In genomic region chr1:46595127-46595526, GRCh38 we compare ENCODE assay signal across 13 cellular contexts. TPM values are rescaled to one million over a fixed set of nuclear protein-coding genes. Genes with fewer than 3 reads are reported as not detected.
DNase-seq lines count a peak whose midpoint lies in the region; ATAC-seq and TF ChIP-seq lines count a peak whose summit lies in the region.
"Had no signal": no experiment of that assay in that cellular context is flagged by ENCODE, and none has a peak within 500 bp of the region (broad histone marks: within the 10 kb centered on the region; RNA-seq: fewer than 3 reads in every experiment).

No MANE protein-coding gene starts in this region.

- H3K4me3 Mint-ChIP-seq in stimulated activated naive CD8-positive, alpha-beta T cell treated with anti-CD3 and anti-CD28 coated beads, Interleukin-15, amount 100 ng/mL, for 72 hours = peak overlapping the region in 1 of 2 donors; percentile 3
- H3K4me3 Mint-ChIP-seq in chondrocyte (ENCODE audit: unreplicated experiment) = no peak overlapping the region
- H3K4me3 Mint-ChIP-seq: neural crest cell had no signal

- H3K4me1 ChIP-seq in ascending aorta = no peaks in the 10 kb centered on the region
- peaks cover 1 to 4% of the 10 kb centered on the region in 2 donors for H3K4me1 ChIP-seq in lung (ENCODE audit: control insufficient read depth in 2 of 2, insufficient read depth in 2 of 2, low read length in 2 of 2)
- H3K4me1 ChIP-seq: uterus had no signal

- no peak overlapping the region for H3K27ac Mint-ChIP-seq in stimulated activated naive CD8-positive, alpha-beta T cell treated with anti-CD3 and anti-CD28 coated beads, Interleukin-15, amount 100 ng/mL, for 72 hours
- no peak overlapping the region for H3K27ac Mint-ChIP-seq in chondrocyte (ENCODE audit: unreplicated experiment)

- intact Hi-C loops in ascending aorta (cut with DNase I) = no loop called here

- WGBS in lung, 2 donors = 24 to 50% methylated on average over 3 of the region's 3 CpGs

- H3K9me3 Mint-ChIP-seq in stimulated activated naive CD8-positive, alpha-beta T cell treated with anti-CD3 and anti-CD28 coated beads, Interleukin-15, amount 100 ng/mL, for 72 hours = no peaks in the 10 kb centered on the region
- no peaks in the 10 kb centered on the region for H3K9me3 Mint-ChIP-seq in chondrocyte (ENCODE audit: low read depth)
- H3K9me3 Mint-ChIP-seq: neural crest cell had no signal

- TF ChIP-seq CTCF in ascending aorta (IDR thresholded peaks at IDR 0.05) = no peak
- no peak for TF ChIP-seq CTCF in lung (IDR thresholded peaks at IDR 0.05; ENCODE audit: control extremely low read depth, extremely low read depth)
- no peak for TF ChIP-seq CTCF in chondrocyte (IDR thresholded peaks at IDR 0.05)

- no peaks in the 10 kb centered on the region for H3K27me3 ChIP-seq in ascending aorta
- no peaks in the 10 kb centered on the region for H3K27me3 ChIP-seq in lung (ENCODE audit: control insufficient read depth, insufficient read depth)
- H3K27me3 ChIP-seq: uterus had no signal

- H3K4me1 Mint-ChIP-seq in stimulated activated naive CD8-positive, alpha-beta T cell treated with anti-CD3 and anti-CD28 coated beads, Interleukin-15, amount 100 ng/mL, for 72 hours = peaks cover 37% of the 10 kb centered on the region
- H3K4me1 Mint-ChIP-seq in chondrocyte (ENCODE audit: low read depth) = peaks cover 8% of the 10 kb centered on the region
- H3K4me1 Mint-ChIP-seq: neural crest cell had no signal

- H3K9me3 ChIP-seq in ascending aorta = no peaks in the 10 kb centered on the region
- no peaks in the 10 kb centered on the region for H3K9me3 ChIP-seq in lung (ENCODE audit: control insufficient read depth in 2 of 2, insufficient read depth in 1 of 2, low read length in 1 of 2)
- H3K9me3 ChIP-seq: uterus had no signal

- H3K36me3 ChIP-seq in ascending aorta (peaks cover 34 to 39% of the 10 kb centered on the region in 2 donors), lung (ENCODE audit: control insufficient read depth in 2 of 2, insufficient read depth in 2 of 2, low read length in 2 of 2) (peaks cover 17 to 18% of the 10 kb centered on the region in 2 donors)
- H3K36me3 ChIP-seq: uterus had no signal

- H3K36me3 Mint-ChIP-seq in chondrocyte (ENCODE audit: low read depth) = peaks cover 28% of the 10 kb centered on the region

- ATAC-seq in stimulated activated naive CD8-positive, alpha-beta T cell treated with anti-CD3 and anti-CD28 coated beads, Interleukin-15, Interleukin-2, amounts not matched to agents 100 U/mL and 50 U/mL, for 24 hours = no peak
- no peak for ATAC-seq in stimulated activated naive CD8-positive, alpha-beta T cell treated with anti-CD3 and anti-CD28 coated beads, Interleukin-15, amount 100 ng/mL, for 72 hours
- ATAC-seq in lung (ENCODE audit: insufficient read depth, low FRiP score) (peak; percentile 27), HG03469 (IDR thresholded peaks at IDR 0.05; ENCODE audit: unreplicated experiment) (no peak)

- peak overlapping the region; percentile 39 to 59 for H3K27ac ChIP-seq in ascending aorta
- no peak overlapping the region for H3K27ac ChIP-seq in lung (ENCODE audit: low read depth in 1 of 2, low read length in 1 of 2)
- H3K27ac ChIP-seq: uterus had no signal

- H3K4me3 ChIP-seq in ascending aorta (no peak overlapping the region), lung (no peak overlapping the region)
- H3K4me3 ChIP-seq: uterus had no signal

- no peaks in the 10 kb centered on the region for H3K27me3 Mint-ChIP-seq in stimulated activated naive CD8-positive, alpha-beta T cell treated with anti-CD3 and anti-CD28 coated beads, Interleukin-15, amount 100 ng/mL, for 72 hours
- H3K27me3 Mint-ChIP-seq in chondrocyte (ENCODE audit: low read depth) = no peaks in the 10 kb centered on the region

- DNase-seq in stimulated activated naive CD8-positive, alpha-beta T cell treated with anti-CD3 and anti-CD28 coated beads, Interleukin-15, Interleukin-2, amounts not matched to agents 100 U/mL and 50 U/mL, for 24 hours = peak; percentile 33
- no peak for DNase-seq in stimulated activated naive CD8-positive, alpha-beta T cell treated with anti-CD3 and anti-CD28 coated beads, Interleukin-15, amount 100 ng/mL, for 72 hours
- DNase-seq in ascending aorta (ENCODE audit: low spot score in 2 of 2) (peak in 1 of 2 donors; percentile 83), lung (ENCODE audit: low spot score) (peak; percentile 48), NCI-H128 (lab: John Stamatoyannopoulos, UW; ENCODE audit: unreplicated experiment) (no peak), DMS79 (lab: John Stamatoyannopoulos, UW) (no peak), chondrocyte (ENCODE audit: low spot score) (no peak)
- DNase-seq: activated gamma-delta T cell treated with Interleukin-2 at 50 U/mL for 16 hours; NK-92 treated with Interleukin-12 subunit alpha and Interleukin-12 subunit beta, amount 100 ng/mL, for 24 hours; uterus had no signal

RNA-seq across cellular contexts. Expression of gene MKNK1, which starts 8.9 kb away (rescaled TPM):
- total RNA-seq in ascending aorta = 47.8 TPM
- 10 to 100 TPM; 51.4 to 83.5 TPM for total RNA-seq in lung
- polyA plus RNA-seq in lung = 10 to 100 TPM; 29.4 to 74.2 TPM
- total RNA-seq in chondrocyte = 24.5 to 25.8 TPM (median 25.1 TPM) in 3 replicates

RNA-seq across cellular contexts. Expression of gene MOB3C, which starts 21.5 kb away (rescaled TPM):
- total RNA-seq in ascending aorta (16.1 TPM), lung (10 to 100 TPM; 15.1 to 28.7 TPM), chondrocyte (6.2 to 12.2 TPM (median 6.3 TPM) in 3 replicates)
- polyA plus RNA-seq in lung = 10 to 100 TPM; 10.6 to 17.9 TPM

RNA-seq across cellular contexts. Expression of gene KNCN, which starts 43.7 kb away (rescaled TPM):
- total RNA-seq in ascending aorta (not detected), lung (under 1 TPM in 1 of 2 donors, not detected in 1; 0.09 TPM), chondrocyte (not detected in 3 replicates)
- under 1 TPM in 1 of 2 donors, not detected in 1; 0.01 TPM for polyA plus RNA-seq in lung
- total RNA-seq: M059J, neural crest cell, uterus had no signal

Comparison
In these comparisons a context has a peak if more than half of its experiments do, and no peak if none do; other contexts are left out.
1. DNase-seq: peak in stimulated activated naive CD8-positive, alpha-beta T cell treated with anti-CD3 and anti-CD28 coated beads, Interleukin-15, Interleukin-2, amounts not matched to agents 100 U/mL and 50 U/mL, for 24 hours (single experiment) and lung (single experiment); none in stimulated activated naive CD8-positive, alpha-beta T cell treated with anti-CD3 and anti-CD28 coated beads, Interleukin-15, amount 100 ng/mL, for 72 hours (0 of 2), NCI-H128 (single experiment), DMS79 (single experiment) and chondrocyte (single experiment).
2. H3K27ac ChIP-seq: peak in ascending aorta (2 of 2); none in lung (0 of 2).